ENCODE assay signal across 15 cellular contexts in genomic region chr5:65041296-65042158, GRCh38.
DNase-seq lines count a peak whose midpoint lies in the region; ATAC-seq and TF ChIP-seq lines count a peak whose summit lies in the region.
"Had no signal": no experiment of that assay in that cellular context is flagged by ENCODE, and none has a peak within 500 bp of the region (broad histone marks: within the 10 kb centered on the region; RNA-seq: fewer than 3 reads in every experiment).

No MANE protein-coding gene starts in this region.

- peaks cover 12 to 51% (median 34%) of the 10 kb centered on the region in 9 donors for H3K4me1 ChIP-seq in heart right ventricle

- DNase-seq in HT1080 (ENCODE audit: low read depth): peak; percentile 81
- peak; percentile 35 for DNase-seq in SIG-M5 treated with dmso at 0.1 percent for 504 hours (lab: John Stamatoyannopoulos, UW; ENCODE audit: unreplicated experiment)
- DNase-seq in heart right ventricle: no peak
- DNase-seq in stimulated activated naive CD8-positive, alpha-beta T cell treated with anti-CD3 and anti-CD28 coated beads, Interleukin-15, amount 100 ng/mL, for 72 hours: no peak
- no peak for DNase-seq in activated T-helper 1 cell treated with anti-CD3 and anti-CD28 coated beads, Interleukin-12 subunit alpha, Interleukin-12 subunit beta, Interleukin-2, Interleukin-4 antibody, amounts not matched to agents 30 ng/mL and 10 ng/mL and 1 ng/mL, durations not matched to agents 14 hours and 24 hours and 36 hours (ENCODE audit: low spot score)
- no peak for DNase-seq in activated gamma-delta T cell (lab: John Stamatoyannopoulos, UW)
- DNase-seq: activated B cell treated with CpG ODN at 0.5 μM for 24 hours; activated T-cell treated with anti-CD3 and anti-CD28 coated beads, Interleukin-2, amount 50 U/mL, for 1 hour; anterior cingulate cortex; NCI-H1417; NCI-H524 treated with DMSO at 0.1 percent for 48 hours; retina; SJCRH30 had no signal

- H3K36me3 Mint-ChIP-seq in activated T-helper 1 cell treated with anti-CD3 and anti-CD28 coated beads, Interleukin-12 subunit alpha, Interleukin-12 subunit beta, Interleukin-2, Interleukin-4 antibody, amounts not matched to agents 30 ng/mL and 10 ng/mL and 1 ng/mL, durations not matched to agents 14 hours and 24 hours and 36 hours (ENCODE audit: low read depth): no peaks in the 10 kb centered on the region

- WGBS in heart right ventricle, 2 donors: 59 to 62% methylated on average over 2 of the region's 2 CpGs

- H3K9me3 Mint-ChIP-seq in stimulated activated naive CD8-positive, alpha-beta T cell treated with anti-CD3 and anti-CD28 coated beads, Interleukin-15, amount 100 ng/mL, for 72 hours: no peaks in the 10 kb centered on the region
- H3K9me3 Mint-ChIP-seq in activated T-helper 1 cell treated with anti-CD3 and anti-CD28 coated beads, Interleukin-12 subunit alpha, Interleukin-12 subunit beta, Interleukin-2, Interleukin-4 antibody, amounts not matched to agents 30 ng/mL and 10 ng/mL and 1 ng/mL, durations not matched to agents 14 hours and 24 hours and 36 hours: no peaks in the 10 kb centered on the region
- H3K9me3 Mint-ChIP-seq: activated B cell treated with CpG ODN at 0.5 μM for 24 hours had no signal

- H3K4me1 Mint-ChIP-seq in stimulated activated naive CD8-positive, alpha-beta T cell treated with anti-CD3 and anti-CD28 coated beads, Interleukin-15, amount 100 ng/mL, for 72 hours: peaks cover 25% of the 10 kb centered on the region
- H3K4me1 Mint-ChIP-seq in activated T-helper 1 cell treated with anti-CD3 and anti-CD28 coated beads, Interleukin-12 subunit alpha, Interleukin-12 subunit beta, Interleukin-2, Interleukin-4 antibody, amounts not matched to agents 30 ng/mL and 10 ng/mL and 1 ng/mL, durations not matched to agents 14 hours and 24 hours and 36 hours (ENCODE audit: low read depth): peaks cover 31% of the 10 kb centered on the region

- H3K36me3 ChIP-seq in heart right ventricle: no peaks in the 10 kb centered on the region
- H3K36me3 ChIP-seq: SJCRH30, tibial nerve had no signal

- H3K27me3 Mint-ChIP-seq in stimulated activated naive CD8-positive, alpha-beta T cell treated with anti-CD3 and anti-CD28 coated beads, Interleukin-15, amount 100 ng/mL, for 72 hours: no peaks in the 10 kb centered on the region
- H3K27me3 Mint-ChIP-seq in activated T-helper 1 cell treated with anti-CD3 and anti-CD28 coated beads, Interleukin-12 subunit alpha, Interleukin-12 subunit beta, Interleukin-2, Interleukin-4 antibody, amounts not matched to agents 30 ng/mL and 10 ng/mL and 1 ng/mL, durations not matched to agents 14 hours and 24 hours and 36 hours (ENCODE audit: insufficient read depth): no peaks in the 10 kb centered on the region
- H3K27me3 Mint-ChIP-seq: activated B cell treated with CpG ODN at 0.5 μM for 24 hours had no signal

- intact Hi-C loops in heart right ventricle (cut with DNase I): no loop called here
- intact Hi-C loops in activated T-helper 1 cell treated with anti-CD3 and anti-CD28 coated beads, Interleukin-12 subunit alpha, Interleukin-12 subunit beta, Interleukin-2, Interleukin-4 antibody, amounts not matched to agents 30 ng/mL and 10 ng/mL and 1 ng/mL, durations not matched to agents 14 hours and 24 hours and 36 hours (cut with micrococcal nuclease): no loop called here

- no peak overlapping the region for H3K27ac Mint-ChIP-seq in stimulated activated naive CD8-positive, alpha-beta T cell treated with anti-CD3 and anti-CD28 coated beads, Interleukin-15, amount 100 ng/mL, for 72 hours
- no peak overlapping the region for H3K27ac Mint-ChIP-seq in activated T-helper 1 cell treated with anti-CD3 and anti-CD28 coated beads, Interleukin-12 subunit alpha, Interleukin-12 subunit beta, Interleukin-2, Interleukin-4 antibody, amounts not matched to agents 30 ng/mL and 10 ng/mL and 1 ng/mL, durations not matched to agents 14 hours and 24 hours and 36 hours
- H3K27ac Mint-ChIP-seq: activated B cell treated with CpG ODN at 0.5 μM for 24 hours had no signal

- no peaks in the 10 kb centered on the region for H3K9me3 ChIP-seq in heart right ventricle
- H3K9me3 ChIP-seq: SJCRH30, tibial nerve had no signal

- peak overlapping the region in 7 of 10 donors; percentile 22 to 70 (median 54) for H3K27ac ChIP-seq in heart right ventricle
- H3K27ac ChIP-seq: SJCRH30 had no signal

- no peak for TF ChIP-seq CTCF in heart right ventricle (IDR thresholded peaks at IDR 0.05)

- no peak overlapping the region for H3K4me3 Mint-ChIP-seq in stimulated activated naive CD8-positive, alpha-beta T cell treated with anti-CD3 and anti-CD28 coated beads, Interleukin-15, amount 100 ng/mL, for 72 hours
- no peak overlapping the region for H3K4me3 Mint-ChIP-seq in activated T-helper 1 cell treated with anti-CD3 and anti-CD28 coated beads, Interleukin-12 subunit alpha, Interleukin-12 subunit beta, Interleukin-2, Interleukin-4 antibody, amounts not matched to agents 30 ng/mL and 10 ng/mL and 1 ng/mL, durations not matched to agents 14 hours and 24 hours and 36 hours
- H3K4me3 Mint-ChIP-seq: activated B cell treated with CpG ODN at 0.5 μM for 24 hours had no signal

- ATAC-seq in heart right ventricle: peak in 5 of 8 donors; percentile 12 to 61 (median 33)
- ATAC-seq in stimulated activated naive CD8-positive, alpha-beta T cell treated with anti-CD3 and anti-CD28 coated beads, Interleukin-15, amount 100 ng/mL, for 72 hours: peak; percentile 37
- no peak for ATAC-seq in GM21360 (IDR thresholded peaks at IDR 0.05; ENCODE audit: unreplicated experiment)

- H3K27me3 ChIP-seq in heart right ventricle: no peaks in the 10 kb centered on the region
- H3K27me3 ChIP-seq: SJCRH30, tibial nerve had no signal

- no peak overlapping the region for H3K4me3 ChIP-seq in heart right ventricle
- H3K4me3 ChIP-seq: SJCRH30, tibial nerve had no signal

Comparison
In these comparisons a context has a peak if more than half of its experiments do, and no peak if none do; other contexts are left out.
1. DNase-seq: peak in HT1080 (single experiment) and SIG-M5 treated with dmso at 0.1 percent for 504 hours (single experiment); none in heart right ventricle (0 of 2), stimulated activated naive CD8-positive, alpha-beta T cell treated with anti-CD3 and anti-CD28 coated beads, Interleukin-15, amount 100 ng/mL, for 72 hours (0 of 2), activated T-helper 1 cell treated with anti-CD3 and anti-CD28 coated beads, Interleukin-12 subunit alpha, Interleukin-12 subunit beta, Interleukin-2, Interleukin-4 antibody, amounts not matched to agents 30 ng/mL and 10 ng/mL and 1 ng/mL, durations not matched to agents 14 hours and 24 hours and 36 hours (single experiment) and activated gamma-delta T cell (single experiment).